In genomic region chr17:81342700-81343070, GRCh38 we compare ENCODE assay signal across 10 cellular contexts. TPM values are rescaled to one million over a fixed set of nuclear protein-coding genes. Genes with fewer than 3 reads are reported as not detected.
DNase-seq lines count a peak whose midpoint lies in the region; TF ChIP-seq lines count a peak whose summit lies in the region.
"Had no signal": no experiment of that assay in that cellular context is flagged by ENCODE, and none has a peak within 500 bp of the region (broad histone marks: within the 10 kb centered on the region; RNA-seq: fewer than 3 reads in every experiment).

No MANE protein-coding gene starts in this region.

- TF ChIP-seq CTCF in type B pancreatic cell (conservative IDR thresholded peaks at IDR 0.05) (no peak), GM13976 (IDR thresholded peaks at IDR 0.05; ENCODE audit: borderline replicate concordance, control extremely low read depth, extremely low read depth, insufficient read depth, missing control alignments) (no peak)

- peaks cover 0 to 4% of the 10 kb centered on the region in 2 experiments for H3K27me3 ChIP-seq in mesenchymal stem cell (ENCODE audit: control insufficient read depth in 1 of 2, insufficient read depth in 1 of 2, low read length in 2 of 2)

- no peak overlapping the region for H2AFZ ChIP-seq in mesenchymal stem cell (ENCODE audit: low read depth, low read length)

- peak overlapping the region; percentile 99 for H3K9ac ChIP-seq in mesenchymal stem cell (ENCODE audit: low read length)

- no peak overlapping the region for H3K4me3 Mint-ChIP-seq in activated CD4-positive, alpha-beta T cell treated with anti-CD3 and anti-CD28 coated beads, Interleukin-2, amount 10 ng/mL, durations not matched to agents 24 days and 14 days
- peak overlapping the region; percentile 96 for H3K4me3 Mint-ChIP-seq in type B pancreatic cell

- H3K4me3 ChIP-seq in mesenchymal stem cell (ENCODE audit: insufficient read depth in 1 of 2, low read depth in 1 of 2, low read length in 2 of 2): peak overlapping the region; percentile 63 to 95

- H2BK15ac ChIP-seq in mesenchymal stem cell (ENCODE audit: low read depth, poor library complexity, severe bottlenecking): peak overlapping the region; percentile 60

- peaks cover 5% of the 10 kb centered on the region for H3K79me1 ChIP-seq in mesenchymal stem cell (replicated peaks; ENCODE audit: low read length, poor library complexity, severe bottlenecking)

- peak overlapping the region; percentile 94 for H3K4me2 ChIP-seq in mesenchymal stem cell (ENCODE audit: low read length, poor library complexity, severe bottlenecking)

- H2BK12ac ChIP-seq in mesenchymal stem cell (ENCODE audit: low read length in 2 of 2): peak overlapping the region; percentile 2 to 33

- peak overlapping the region; percentile 98 for H2BK5ac ChIP-seq in mesenchymal stem cell (ENCODE audit: low read depth, low read length, poor library complexity, severe bottlenecking)

- no peak for DNase-seq in activated CD4-positive, alpha-beta T cell treated with anti-CD3 and anti-CD28 coated beads, Interleukin-2, amount 10 ng/mL, durations not matched to agents 24 days and 14 days
- no peak for DNase-seq in activated CD4-positive, alpha-beta T cell treated with anti-CD3 and anti-CD28 coated beads for 4 hours
- DNase-seq in mesenchymal stem cell (no peak), type B pancreatic cell (ENCODE audit: extremely low spot score, unreplicated experiment) (no peak), GM13976 (ENCODE audit: low spot score) (no peak)
- no peak for DNase-seq in stimulated activated CD4-positive, alpha-beta T cell treated with anti-CD3 and anti-CD28 coated beads, Interleukin-4, amount 100 ng/mL, for 24 hours
- no peak for DNase-seq in activated effector memory CD4-positive, alpha-beta T cell treated with anti-CD3 and anti-CD28 coated beads, Interleukin-2, amount 50 U/mL, for 16 hours
- DNase-seq: NCI-H1694 treated with DMSO at 0.1 percent for 48 hours had no signal

- intact Hi-C loops in activated CD4-positive, alpha-beta T cell treated with anti-CD3 and anti-CD28 coated beads, Interleukin-2, amount 10 ng/mL, durations not matched to agents 24 days and 14 days (cut with micrococcal nuclease): no loop called here

- peak overlapping the region in 1 of 2 experiments; percentile 79 for H3K14ac ChIP-seq in mesenchymal stem cell (ENCODE audit: low read length in 2 of 2)

- H4K91ac ChIP-seq in mesenchymal stem cell (ENCODE audit: low read length): peak overlapping the region; percentile 96

- H3K9me3 Mint-ChIP-seq in activated CD4-positive, alpha-beta T cell treated with anti-CD3 and anti-CD28 coated beads, Interleukin-2, amount 10 ng/mL, durations not matched to agents 24 days and 14 days: no peaks in the 10 kb centered on the region
- H3K9me3 Mint-ChIP-seq in type B pancreatic cell: no peaks in the 10 kb centered on the region

- H3K4ac ChIP-seq in mesenchymal stem cell (ENCODE audit: low read depth in 1 of 2, low read length in 2 of 2): peak overlapping the region; percentile 8 to 97

- peaks cover 0 to 13% of the 10 kb centered on the region in 2 experiments for H3K36me3 ChIP-seq in mesenchymal stem cell (ENCODE audit: control insufficient read depth in 1 of 2, insufficient read depth in 2 of 2, low read depth in 1 of 2, low read length in 2 of 2)
- H3K36me3 ChIP-seq: neutrophil had no signal

- H3K9me3 ChIP-seq in mesenchymal stem cell (ENCODE audit: control insufficient read depth, low read length): no peaks in the 10 kb centered on the region
- H3K9me3 ChIP-seq: neutrophil had no signal

- in situ Hi-C loops in GM13976 (cut with MboI; ENCODE audit: low sequenced_read_pairs, unreplicated experiment): no loop called here

- peak overlapping the region; percentile 98 for H2BK120ac ChIP-seq in mesenchymal stem cell (ENCODE audit: low read depth, low read length)

- H3K18ac ChIP-seq in mesenchymal stem cell (ENCODE audit: low read depth in 1 of 2, low read length in 2 of 2): peak overlapping the region; percentile 22 to 97

- peak overlapping the region; percentile 69 for H3K27ac Mint-ChIP-seq in activated CD4-positive, alpha-beta T cell treated with anti-CD3 and anti-CD28 coated beads, Interleukin-2, amount 10 ng/mL, durations not matched to agents 24 days and 14 days
- H3K27ac Mint-ChIP-seq in type B pancreatic cell: peak overlapping the region; percentile 96

- peak overlapping the region in 1 of 2 experiments; percentile 84 for H3K23ac ChIP-seq in mesenchymal stem cell (ENCODE audit: low read length in 2 of 2)

- under 1% methylated on average over 29 of the region's 35 CpGs for WGBS in mesenchymal stem cell

- peak overlapping the region; percentile 66 for H2AK5ac ChIP-seq in mesenchymal stem cell (ENCODE audit: low read length, severe bottlenecking)

- peaks cover 7% of the 10 kb centered on the region for H3K4me1 Mint-ChIP-seq in activated CD4-positive, alpha-beta T cell treated with anti-CD3 and anti-CD28 coated beads, Interleukin-2, amount 10 ng/mL, durations not matched to agents 24 days and 14 days
- H3K4me1 Mint-ChIP-seq in type B pancreatic cell (ENCODE audit: unreplicated experiment): peaks cover 15% of the 10 kb centered on the region

- peaks cover 50% of the 10 kb centered on the region for H3K27me3 Mint-ChIP-seq in activated CD4-positive, alpha-beta T cell treated with anti-CD3 and anti-CD28 coated beads, Interleukin-2, amount 10 ng/mL, durations not matched to agents 24 days and 14 days
- H3K27me3 Mint-ChIP-seq in type B pancreatic cell: peaks cover 6% of the 10 kb centered on the region

- H3K27ac ChIP-seq in cingulate gyrus (ENCODE audit: low read depth, low read length) (peak overlapping the region; percentile 72), mesenchymal stem cell (ENCODE audit: low read length, poor library complexity, severe bottlenecking) (peak overlapping the region; percentile 98)
- H3K27ac ChIP-seq: neutrophil had no signal

- H4K8ac ChIP-seq in mesenchymal stem cell (ENCODE audit: low read length): peak overlapping the region; percentile 80

- H3K36me3 Mint-ChIP-seq in activated CD4-positive, alpha-beta T cell treated with anti-CD3 and anti-CD28 coated beads, Interleukin-2, amount 10 ng/mL, durations not matched to agents 24 days and 14 days (ENCODE audit: low read depth): peaks cover 4% of the 10 kb centered on the region
- H3K36me3 Mint-ChIP-seq in type B pancreatic cell: peaks cover 11% of the 10 kb centered on the region

- peaks cover 42% of the 10 kb centered on the region for H3K4me1 ChIP-seq in mesenchymal stem cell (ENCODE audit: control insufficient read depth, insufficient read depth, low read depth, low read length)

RNA-seq across cellular contexts. Expression of gene SLC38A10, which starts 47.6 kb away (rescaled TPM):
- total RNA-seq in activated CD4-positive, alpha-beta T cell treated with anti-CD3 and anti-CD28 coated beads, Interleukin-2, amount 10 ng/mL, durations not matched to agents 24 days and 14 days: 98.0 and 105 TPM in 2 replicates
- 54.5 TPM for polyA plus RNA-seq in mesenchymal stem cell (2013, experiment 1 of 2)
- 52.5 TPM for polyA plus RNA-seq in mesenchymal stem cell (2013, experiment 2 of 2)
- 85.0 and 118 TPM in 2 replicates for total RNA-seq in type B pancreatic cell (ENCODE audit: low replicate concordance)

RNA-seq across cellular contexts. Expression of gene BAHCC1, which starts 52.6 kb away (rescaled TPM):
- total RNA-seq in activated CD4-positive, alpha-beta T cell treated with anti-CD3 and anti-CD28 coated beads, Interleukin-2, amount 10 ng/mL, durations not matched to agents 24 days and 14 days: 0.05 TPM in 1 of 2 replicates, not detected in the other
- polyA plus RNA-seq in mesenchymal stem cell (2013, experiment 1 of 2): 8.3 TPM
- 8.6 TPM for polyA plus RNA-seq in mesenchymal stem cell (2013, experiment 2 of 2)
- total RNA-seq in type B pancreatic cell (ENCODE audit: low replicate concordance): 23.0 and 74.3 TPM in 2 replicates

Comparison
In these comparisons a context has a peak if more than half of its experiments do, and no peak if none do; other contexts are left out.
1. RNA of gene BAHCC1, which starts 52.6 kb away (total RNA-seq): 23.0 to 74.3 TPM in type B pancreatic cell; 0.05 TPM in activated CD4-positive, alpha-beta T cell treated with anti-CD3 and anti-CD28 coated beads, Interleukin-2, amount 10 ng/mL, durations not matched to agents 24 days and 14 days; every median in the first group is over 10 times any median in the second.